In the genomic region with DNA sequence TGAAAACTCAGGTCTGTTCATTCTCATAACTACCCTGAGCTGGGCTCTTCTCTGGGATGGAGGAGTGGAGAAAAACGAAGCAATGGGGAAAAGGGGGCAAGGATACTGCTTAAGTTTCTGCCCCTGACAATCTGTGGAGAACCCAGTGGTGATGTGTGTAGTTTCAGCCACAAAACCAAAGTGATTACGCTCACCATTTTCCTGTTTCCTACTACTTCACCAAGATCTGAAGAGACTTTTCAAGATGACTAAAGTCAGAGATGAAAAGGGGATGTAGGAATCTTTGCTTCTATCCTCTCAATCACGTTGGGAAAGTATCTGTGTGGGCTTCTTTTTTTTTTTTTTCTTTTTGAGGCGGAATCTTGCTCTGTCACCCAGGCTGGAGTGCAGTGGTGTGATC, we compare ENCODE assay signal across 13 cellular contexts. TPM values are rescaled to one million over a fixed set of nuclear protein-coding genes. Genes with fewer than 3 reads are reported as not detected.
DNase-seq lines count a peak whose midpoint lies in the region; ATAC-seq and TF ChIP-seq lines count a peak whose summit lies in the region.
"Had no signal": no experiment of that assay in that cellular context is flagged by ENCODE, and none has a peak within 500 bp of the region (broad histone marks: within the 10 kb centered on the region; RNA-seq: fewer than 3 reads in every experiment).

No MANE protein-coding gene starts in this region.

- TF ChIP-seq EP300 in upper lobe of left lung (IDR thresholded peaks at IDR 0.05): no peak

- CTCF ChIA-PET in activated CD4-positive, alpha-beta T cell treated with anti-CD3 and anti-CD28 coated beads for 36 hours (lab: Charles Lee): no interaction called here
- CTCF ChIA-PET in naive thymus-derived CD4-positive, alpha-beta T cell (lab: Charles Lee): no interaction called here

- peak; percentile 22 for DNase-seq in activated CD4-positive, alpha-beta T cell treated with anti-CD3 and anti-CD28 coated beads for 36 hours
- no peak for DNase-seq in activated CD4-positive, alpha-beta T cell treated with anti-CD3 and anti-CD28 coated beads, Interleukin-2, amount 50 U/mL, for 1 hour
- no peak for DNase-seq in naive thymus-derived CD4-positive, alpha-beta T cell
- DNase-seq in upper lobe of left lung (no peak), NCI-H2107 treated with DMSO at 0.1 percent for 48 hours (lab: John Stamatoyannopoulos, UW; ENCODE audit: unreplicated experiment) (no peak), LoVo (ENCODE audit: low spot score) (no peak)
- DNase-seq: DMS79, gastrocnemius medialis, right lobe of liver, T-cell had no signal

- H3K27me3 Mint-ChIP-seq in activated CD4-positive, alpha-beta T cell treated with anti-CD3 and anti-CD28 coated beads for 36 hours: peaks cover 6% of the 10 kb centered on the region
- H3K27me3 Mint-ChIP-seq in naive thymus-derived CD4-positive, alpha-beta T cell: peaks cover 0 to 50% (median 0%) of the 10 kb centered on the region in 5 donors
- H3K27me3 Mint-ChIP-seq: T-cell had no signal

- 59 to 86% methylated on average over 4 of the region's 4 CpGs for WGBS in upper lobe of left lung, 2 donors

- H3K4me1 ChIP-seq in naive thymus-derived CD4-positive, alpha-beta T cell (ENCODE audit: control insufficient read depth in 2 of 2, insufficient read depth in 2 of 2, low read length in 2 of 2): no peaks in the 10 kb centered on the region
- no peaks in the 10 kb centered on the region for H3K4me1 ChIP-seq in upper lobe of left lung
- H3K4me1 ChIP-seq: gastrocnemius medialis, right lobe of liver had no signal

- no peaks in the 10 kb centered on the region for H3K9me3 ChIP-seq in naive thymus-derived CD4-positive, alpha-beta T cell (ENCODE audit: control insufficient read depth in 2 of 3, low read length in 3 of 3)
- no peaks in the 10 kb centered on the region for H3K9me3 ChIP-seq in upper lobe of left lung
- H3K9me3 ChIP-seq: gastrocnemius medialis, right lobe of liver had no signal

- no peak for TF ChIP-seq POLR2A in upper lobe of left lung (IDR thresholded peaks at IDR 0.05)

- no peaks in the 10 kb centered on the region for H3K36me3 ChIP-seq in naive thymus-derived CD4-positive, alpha-beta T cell (ENCODE audit: control insufficient read depth in 2 of 3, insufficient read depth in 3 of 3, low read length in 3 of 3)
- H3K36me3 ChIP-seq in upper lobe of left lung: no peaks in the 10 kb centered on the region
- H3K36me3 ChIP-seq: gastrocnemius medialis, right lobe of liver had no signal

- H3K27me3 ChIP-seq in naive thymus-derived CD4-positive, alpha-beta T cell (ENCODE audit: control insufficient read depth in 2 of 2, insufficient read depth in 2 of 2, low read length in 2 of 2): no peaks in the 10 kb centered on the region
- no peaks in the 10 kb centered on the region for H3K27me3 ChIP-seq in upper lobe of left lung
- H3K27me3 ChIP-seq: gastrocnemius medialis, right lobe of liver had no signal

- H3K4me3 Mint-ChIP-seq in activated CD4-positive, alpha-beta T cell treated with anti-CD3 and anti-CD28 coated beads for 36 hours: no peak overlapping the region
- no peak overlapping the region for H3K4me3 Mint-ChIP-seq in naive thymus-derived CD4-positive, alpha-beta T cell
- H3K4me3 Mint-ChIP-seq: T-cell had no signal

- no peak for TF ChIP-seq CTCF in upper lobe of left lung (IDR thresholded peaks at IDR 0.05)

- peak; percentile 68 for ATAC-seq in activated CD4-positive, alpha-beta T cell treated with anti-CD3 and anti-CD28 coated beads for 36 hours
- ATAC-seq in GM21529 (IDR thresholded peaks at IDR 0.05; ENCODE audit: unreplicated experiment): peak; percentile 94
- ATAC-seq in HG03159 (IDR thresholded peaks at IDR 0.05; ENCODE audit: unreplicated experiment): peak; percentile 70
- peak; percentile 36 for ATAC-seq in naive thymus-derived CD4-positive, alpha-beta T cell
- no peak for ATAC-seq in upper lobe of left lung (ENCODE audit: low FRiP score in 2 of 2)
- ATAC-seq: gastrocnemius medialis, right lobe of liver, T-cell had no signal

- H3K27ac Mint-ChIP-seq in activated CD4-positive, alpha-beta T cell treated with anti-CD3 and anti-CD28 coated beads for 36 hours: no peak overlapping the region
- no peak overlapping the region for H3K27ac Mint-ChIP-seq in naive thymus-derived CD4-positive, alpha-beta T cell
- H3K27ac Mint-ChIP-seq: T-cell had no signal

- H3K4me3 ChIP-seq in naive thymus-derived CD4-positive, alpha-beta T cell (ENCODE audit: low read length): no peak overlapping the region
- H3K4me3 ChIP-seq in upper lobe of left lung: no peak overlapping the region
- H3K4me3 ChIP-seq: gastrocnemius medialis, lung, right lobe of liver had no signal

- H3K9me3 Mint-ChIP-seq in activated CD4-positive, alpha-beta T cell treated with anti-CD3 and anti-CD28 coated beads for 36 hours (ENCODE audit: low read depth): no peaks in the 10 kb centered on the region
- no peaks in the 10 kb centered on the region for H3K9me3 Mint-ChIP-seq in naive thymus-derived CD4-positive, alpha-beta T cell
- H3K9me3 Mint-ChIP-seq: T-cell had no signal

- intact Hi-C loops in activated CD4-positive, alpha-beta T cell treated with anti-CD3 and anti-CD28 coated beads for 36 hours (cut with DNase I, micrococcal nuclease): loop anchor here in 1 of 2 experiments (5.0 kb wide), 1 partner anchor 55 kb away; no protein-coding TSS in a partner anchor
- intact Hi-C loops in naive thymus-derived CD4-positive, alpha-beta T cell (cut with micrococcal nuclease): no loop called here

- H3K27ac ChIP-seq in naive thymus-derived CD4-positive, alpha-beta T cell (ENCODE audit: low read depth, low read length): no peak overlapping the region
- no peak overlapping the region for H3K27ac ChIP-seq in upper lobe of left lung
- H3K27ac ChIP-seq: gastrocnemius medialis, right lobe of liver had no signal

- POLR2A ChIA-PET in activated CD4-positive, alpha-beta T cell treated with anti-CD3 and anti-CD28 coated beads for 36 hours (lab: Charles Lee): no interaction called here
- POLR2A ChIA-PET in naive thymus-derived CD4-positive, alpha-beta T cell (lab: Charles Lee): no interaction called here

- H3K4me1 Mint-ChIP-seq in activated CD4-positive, alpha-beta T cell treated with anti-CD3 and anti-CD28 coated beads for 36 hours: peaks cover 18% of the 10 kb centered on the region
- peaks cover 0 to 10% (median 0%) of the 10 kb centered on the region in 7 donors for H3K4me1 Mint-ChIP-seq in naive thymus-derived CD4-positive, alpha-beta T cell
- H3K4me1 Mint-ChIP-seq: T-cell had no signal

- no peaks in the 10 kb centered on the region for H3K36me3 Mint-ChIP-seq in activated CD4-positive, alpha-beta T cell treated with anti-CD3 and anti-CD28 coated beads for 36 hours (ENCODE audit: low read depth)
- H3K36me3 Mint-ChIP-seq in naive thymus-derived CD4-positive, alpha-beta T cell: no peaks in the 10 kb centered on the region
- H3K36me3 Mint-ChIP-seq: T-cell had no signal

RNA-seq across cellular contexts. Expression of gene UBE2E1, which starts 8.3 kb away (rescaled TPM):
- 10 to 100 TPM; 86.3 to 93.8 TPM for total RNA-seq in activated CD4-positive, alpha-beta T cell treated with anti-CD3 and anti-CD28 coated beads for 36 hours
- 10 to 100 TPM; 59.0 to 80.0 (median 69.2) TPM for total RNA-seq in naive thymus-derived CD4-positive, alpha-beta T cell
- polyA plus RNA-seq in naive thymus-derived CD4-positive, alpha-beta T cell: 10 to 100 TPM in 1 of 2 donors, 1 to 10 TPM in 1; 5.2 to 22.1 TPM
- total RNA-seq in upper lobe of left lung: 100 to 1,000 TPM in 1 of 6 donors, 10 to 100 TPM in 5; 44.8 to 108 (median 80.5) TPM

Comparison
In these comparisons a context has a peak if more than half of its experiments do, and no peak if none do; other contexts are left out.
1. ATAC-seq: peak in activated CD4-positive, alpha-beta T cell treated with anti-CD3 and anti-CD28 coated beads for 36 hours (single experiment), GM21529 (single experiment), HG03159 (single experiment) and naive thymus-derived CD4-positive, alpha-beta T cell (single experiment); none in upper lobe of left lung (0 of 2).